Comparison of ENCODE assay signal across 9 cellular contexts in the genomic region with DNA sequence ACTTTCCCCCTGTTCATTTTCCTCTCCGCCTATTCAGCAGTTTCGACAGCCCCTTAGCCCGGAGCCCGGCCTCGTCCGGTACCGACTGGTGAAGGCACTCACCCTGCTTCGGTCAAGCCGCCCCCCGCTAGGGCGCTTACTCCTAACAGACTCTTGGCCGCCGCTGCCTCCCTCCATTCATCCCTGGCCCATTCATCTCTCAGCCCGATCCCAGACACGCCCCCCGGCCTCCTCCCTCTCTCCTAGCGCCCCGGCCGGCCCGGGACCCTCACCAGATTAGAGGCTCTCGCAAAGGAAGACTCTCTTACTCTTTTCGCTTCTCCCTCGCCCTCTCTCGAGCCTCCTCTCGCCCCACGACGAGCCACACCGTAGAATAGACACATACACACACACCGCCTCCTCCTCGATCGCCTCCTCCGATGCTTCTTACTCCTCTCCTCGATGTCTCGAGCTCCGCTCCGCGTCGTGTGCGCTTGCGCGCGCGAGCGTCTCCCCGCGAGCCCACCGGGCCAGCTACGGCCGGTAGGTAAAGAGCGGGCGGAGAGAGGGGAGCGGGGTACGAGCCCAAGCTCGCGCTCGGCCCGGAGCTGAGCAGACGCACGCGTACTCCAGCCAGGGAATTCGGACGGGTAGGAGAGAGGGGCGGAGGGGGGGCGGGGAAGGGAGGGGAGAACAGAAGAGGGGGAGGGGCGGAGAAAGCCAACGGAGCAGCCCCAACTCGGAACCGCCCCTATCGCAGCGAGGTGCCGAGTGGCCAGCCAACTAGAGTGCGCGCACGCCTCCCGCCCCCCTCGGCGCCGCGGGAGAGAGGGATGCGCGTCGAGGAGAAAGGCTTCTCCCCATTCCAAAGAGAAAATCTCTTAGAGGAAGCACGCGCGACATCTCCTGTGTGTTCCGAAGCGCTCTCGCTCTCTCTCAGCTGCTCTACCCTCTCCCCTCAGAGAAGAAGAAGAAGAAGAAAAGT. TPM values are rescaled to one million over a fixed set of nuclear protein-coding genes. Genes with fewer than 3 reads are reported as not detected.
DNase-seq lines count a peak whose midpoint lies in the region; ATAC-seq, FAIRE-seq and TF ChIP-seq lines count a peak whose summit lies in the region.
"Had no signal": no experiment of that assay in that cellular context is flagged by ENCODE, and none has a peak within 500 bp of the region (broad histone marks: within the 10 kb centered on the region; RNA-seq: fewer than 3 reads in every experiment).

A gene (minus strand): TSS at position 633 of the 964 bp plus-strand sequence.

- FAIRE-seq in kidney (lab: Jason Lieb, UNC) (no peak), small intestine (lab: Jason Lieb, UNC) (no peak)

- H3K9ac ChIP-seq in kidney (ENCODE audit: low read length in 2 of 2), result peak within 1 kb of the TSS in 1 of 2 donors; percentile 61

- no peak for TF ChIP-seq CTCF in coronary artery (IDR thresholded peaks at IDR 0.05)
- TF ChIP-seq CTCF in kidney (IDR thresholded peaks at IDR 0.05; ENCODE audit: borderline replicate concordance, extremely low read depth, insufficient read depth), result no peak

- peak within 1 kb of the TSS; percentile 73 for H3K4me3 ChIP-seq in coronary artery
- H3K4me3 ChIP-seq in kidney (ENCODE audit: low read length in 2 of 2), result peak within 1 kb of the TSS; percentile 54 to 70
- H3K4me3 ChIP-seq in small intestine (ENCODE audit: low read depth in 1 of 2, low read length in 2 of 2), result peak within 1 kb of the TSS in 1 of 2 donors; percentile 29

- H3K4me1 ChIP-seq in kidney (ENCODE audit: control insufficient read depth in 1 of 2, insufficient read depth in 1 of 2, low read depth in 1 of 2, low read length in 2 of 2), result no peaks in the 10 kb centered on the region
- H3K4me1 ChIP-seq in small intestine (ENCODE audit: control insufficient read depth in 2 of 2, insufficient read depth in 1 of 2, low read depth in 1 of 2, low read length in 1 of 2), result no peaks in the 10 kb centered on the region

- WGBS in small intestine, 3 donors, result 2 to 44% (median 19%) methylated on average over 60 to 87 of the region's 88 CpGs

- DNase-seq in DMS153 (lab: John Stamatoyannopoulos, UW) (peak; percentile 68), NCI-H2029 treated with DMSO at 0.1 percent for 48 hours (lab: John Stamatoyannopoulos, UW) (peak; percentile 30), coronary artery (ENCODE audit: low spot score) (peak; percentile 83), kidney (peak; percentile 92), small intestine (peak; percentile 3)
- DNase-seq in activated CD4-positive, alpha-beta T cell treated with anti-CD3 and anti-CD28 coated beads for 4 hours, result peak; percentile 35 to 50

- peaks cover 0 to 4% of the 10 kb centered on the region in 2 donors for H3K27me3 ChIP-seq in small intestine (ENCODE audit: control insufficient read depth in 2 of 2, insufficient read depth in 2 of 2, low read length in 2 of 2)

- H3K36me3 ChIP-seq in kidney (ENCODE audit: control insufficient read depth in 1 of 2, insufficient read depth in 2 of 2, low read length in 2 of 2), result no peaks in the 10 kb centered on the region
- H3K36me3 ChIP-seq in small intestine (ENCODE audit: control insufficient read depth in 2 of 2, insufficient read depth in 2 of 2, low read length in 2 of 2), result no peaks in the 10 kb centered on the region

- intact Hi-C loops in kidney (cut with DNase I), result no loop called here

- H3K9me3 ChIP-seq in kidney (ENCODE audit: control insufficient read depth in 1 of 2, low read length in 2 of 2) (no peaks in the 10 kb centered on the region), small intestine (ENCODE audit: control insufficient read depth, low read depth) (no peaks in the 10 kb centered on the region)

- no peak for ATAC-seq in GM21825 (IDR thresholded peaks at IDR 0.05; ENCODE audit: unreplicated experiment)
- ATAC-seq in HG02610 (IDR thresholded peaks at IDR 0.05; ENCODE audit: unreplicated experiment), result no peak
- ATAC-seq: HCT116 had no signal

- peak within 1 kb of the TSS; percentile 63 to 84 for H3K27ac ChIP-seq in coronary artery
- peak within 1 kb of the TSS; percentile 71 to 75 for H3K27ac ChIP-seq in kidney (ENCODE audit: low read depth in 2 of 2, low read length in 2 of 2)
- H3K27ac ChIP-seq in small intestine (ENCODE audit: low read depth in 1 of 2, low read length in 1 of 2), result peak within 1 kb of the TSS in 1 of 2 donors; percentile 81

RNA-seq across cellular contexts. Expression of the gene that starts here (rescaled TPM):
- 5.6 TPM for total RNA-seq in kidney
- 0.75 TPM for polyA plus RNA-seq in kidney (ENCODE audit: insufficient read depth, low read depth, low replicate concordance)
- polyA plus RNA-seq in small intestine, result under 1 TPM in 2 of 3 donors, not detected in 1; 0.13 to 0.67 TPM

Comparison
In these comparisons a context has a peak if more than half of its experiments do, and no peak if none do; other contexts are left out.
1. Peak in DNase-seq in small intestine; RNA of the gene not detected or under 1 TPM.
2. DNase-seq: peak in every context shown above with its lines; median percentile 92 in kidney; 83 in coronary artery; 68 in DMS153; 42 in activated CD4-positive, alpha-beta T cell treated with anti-CD3 and anti-CD28 coated beads for 4 hours; 30 in NCI-H2029 treated with DMSO at 0.1 percent for 48 hours; 3 in small intestine.